ENCODE assay signal across 28 cellular contexts in genomic region chr21:43347461-43347860, GRCh38.
"Had no signal": no experiment of that assay in that cellular context is flagged by ENCODE, and none has a peak within 500 bp of the region (broad histone marks: within the 10 kb centered on the region; RNA-seq: fewer than 3 reads in every experiment).

No MANE protein-coding gene starts in this region.

- H3K27me3 ChIP-seq: breast epithelium, esophagus muscularis mucosa, foreskin keratinocyte, heart right ventricle, ovary, sigmoid colon, spleen, suprapubic skin had no signal

- ATAC-seq: activated T-cell treated with anti-CD3 and anti-CD28 coated beads, Interleukin-2, amount 50 U/mL, for 72 hours; foreskin keratinocyte; left lobe of liver; lower lobe of right lung; mucosa of descending colon had no signal

- FAIRE-seq: TTC549 had no signal

- H3K4me3 ChIP-seq: breast epithelium, esophagus muscularis mucosa, heart right ventricle, lower lobe of right lung, mucosa of descending colon, ovary, prostate gland, sigmoid colon, spleen, suprapubic skin, tibial artery had no signal

- H3K27ac Mint-ChIP-seq: activated T-cell treated with anti-CD3 and anti-CD28 coated beads, Interleukin-2, amount 50 U/mL, for 72 hours; nephron progenitor cell; T-helper 1 cell treated with Interleukin-12 subunit alpha and Interleukin-12 subunit beta and Interleukin-4 antibody, amounts not matched to agents 30 μg/mL and 1 μg/mL, for 36 hours had no signal

- H3K4me3 Mint-ChIP-seq: activated T-cell treated with anti-CD3 and anti-CD28 coated beads, Interleukin-2, amount 50 U/mL, for 72 hours; nephron progenitor cell; T-helper 1 cell treated with Interleukin-12 subunit alpha and Interleukin-12 subunit beta and Interleukin-4 antibody, amounts not matched to agents 30 μg/mL and 1 μg/mL, for 36 hours had no signal

- H3K4me1 ChIP-seq: breast epithelium, foreskin keratinocyte had no signal

- H3K9me3 ChIP-seq: breast epithelium, esophagus muscularis mucosa, heart right ventricle, lower lobe of right lung, mucosa of descending colon, ovary, prostate gland, sigmoid colon, spleen, suprapubic skin, tibial artery had no signal

- H3K36me3 ChIP-seq: breast epithelium, esophagus muscularis mucosa, heart right ventricle, lower lobe of right lung, ovary, prostate gland, sigmoid colon, spleen, suprapubic skin, tibial artery had no signal

- H3K27ac ChIP-seq: esophagus muscularis mucosa, foreskin keratinocyte, lower lobe of right lung, ovary, prostate gland, sigmoid colon, tibial artery had no signal

- H3K9me3 Mint-ChIP-seq: activated T-cell treated with anti-CD3 and anti-CD28 coated beads, Interleukin-2, amount 50 U/mL, for 72 hours; nephron progenitor cell; T-helper 1 cell treated with Interleukin-12 subunit alpha and Interleukin-12 subunit beta and Interleukin-4 antibody, amounts not matched to agents 30 μg/mL and 1 μg/mL, for 36 hours had no signal

- DNase-seq: activated CD4-positive, alpha-beta T cell treated with anti-CD3 and anti-CD28 coated beads for 4 hours; activated CD4-positive, alpha-beta T cell treated with anti-CD3 and anti-CD28 coated beads, Interleukin-2, amount 50 U/mL, for 4 hours; activated naive CD4-positive, alpha-beta T cell treated with Interleukin-2 at 50 U/mL for 16 hours; activated T-cell treated with anti-CD3 and anti-CD28 coated beads for 4 hours; activated T-cell treated with anti-CD3 and anti-CD28 coated beads, Interleukin-2, amount 50 U/mL, for 72 hours; central memory CD4-positive, alpha-beta T cell; effector CD4-positive, alpha-beta T cell; foreskin keratinocyte; heart right ventricle; kidney glomerular epithelial cell; lower lobe of right lung; mesendoderm; mucosa of descending colon; nephron progenitor cell; ovary; retina; sigmoid colon; spleen; stimulated activated naive CD4-positive, alpha-beta T cell; T-helper 9 cell; tibial artery had no signal
